1 cellular context compared by ENCODE assay signal in the genomic region with DNA sequence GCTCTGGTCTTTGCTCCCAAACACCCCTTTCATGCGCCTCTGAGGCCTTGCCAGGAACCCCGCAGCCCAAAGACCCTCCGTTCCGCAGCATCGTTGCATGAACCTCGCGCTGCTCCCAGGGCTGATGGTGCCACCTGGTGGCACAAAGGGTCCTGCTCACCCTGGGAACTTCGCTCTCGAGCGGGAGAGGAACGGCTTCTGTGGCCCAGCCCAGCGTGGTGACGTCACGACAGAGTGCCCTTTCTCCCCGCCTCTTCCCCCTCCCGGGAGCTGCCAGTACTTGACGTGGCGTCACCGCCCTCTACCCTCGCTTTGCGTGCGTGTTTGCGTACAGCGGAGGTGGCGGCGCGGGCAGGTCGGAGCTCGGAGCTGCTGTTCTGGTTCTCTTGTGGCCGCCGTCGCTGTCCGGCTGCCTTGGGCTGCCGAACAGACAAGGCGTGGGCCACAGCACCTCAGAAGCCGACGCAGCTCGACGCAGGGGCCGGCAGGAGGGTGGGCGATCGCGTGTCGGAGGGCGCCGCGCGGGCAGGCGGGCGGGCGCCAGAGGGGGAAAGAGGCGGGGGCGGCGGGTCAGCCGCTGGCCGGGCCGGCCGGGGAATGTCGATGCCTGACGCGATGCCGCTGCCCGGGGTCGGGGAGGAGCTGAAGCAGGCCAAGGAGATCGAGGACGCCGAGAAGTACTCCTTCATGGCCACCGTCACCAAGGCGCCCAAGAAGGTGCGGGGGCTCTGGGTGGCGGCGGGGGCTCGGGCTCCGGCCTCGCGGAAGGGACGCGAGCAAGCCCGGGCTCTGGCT.
TF ChIP-seq lines count a peak whose summit lies in the region.

A gene (plus strand): TSS at position 310 of the 795 bp plus-strand sequence. CDS start 288 bp downstream, at position 598.

TF ChIP-seq in HepG2, 621 proteins besides CTCF, POLR2A, EP300 and RAD21 (continued from another document and continues in another):
- TF ChIP-seq, protein P1, sequence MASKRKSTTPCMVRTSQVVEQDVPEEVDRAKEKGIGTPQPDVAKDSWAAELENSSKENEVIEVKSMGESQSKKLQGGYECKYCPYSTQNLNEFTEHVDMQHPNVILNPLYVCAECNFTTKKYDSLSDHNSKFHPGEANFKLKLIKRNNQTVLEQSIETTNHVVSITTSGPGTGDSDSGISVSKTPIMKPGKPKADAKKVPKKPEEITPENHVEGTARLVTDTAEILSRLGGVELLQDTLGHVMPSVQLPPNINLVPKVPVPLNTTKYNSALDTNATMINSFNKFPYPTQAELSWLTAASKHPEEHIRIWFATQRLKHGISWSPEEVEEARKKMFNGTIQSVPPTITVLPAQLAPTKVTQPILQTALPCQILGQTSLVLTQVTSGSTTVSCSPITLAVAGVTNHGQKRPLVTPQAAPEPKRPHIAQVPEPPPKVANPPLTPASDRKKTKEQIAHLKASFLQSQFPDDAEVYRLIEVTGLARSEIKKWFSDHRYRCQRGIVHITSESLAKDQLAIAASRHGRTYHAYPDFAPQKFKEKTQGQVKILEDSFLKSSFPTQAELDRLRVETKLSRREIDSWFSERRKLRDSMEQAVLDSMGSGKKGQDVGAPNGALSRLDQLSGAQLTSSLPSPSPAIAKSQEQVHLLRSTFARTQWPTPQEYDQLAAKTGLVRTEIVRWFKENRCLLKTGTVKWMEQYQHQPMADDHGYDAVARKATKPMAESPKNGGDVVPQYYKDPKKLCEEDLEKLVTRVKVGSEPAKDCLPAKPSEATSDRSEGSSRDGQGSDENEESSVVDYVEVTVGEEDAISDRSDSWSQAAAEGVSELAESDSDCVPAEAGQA (IDR thresholded peaks at IDR 0.05; ENCODE audit: low read depth), result peak; percentile 97
- TF ChIP-seq, protein P1 (CRISPR knock-in tag; IDR thresholded peaks at IDR 0.05; ENCODE audit: borderline replicate concordance), result no peak
- TF ChIP-seq RBFOX2 (IDR thresholded peaks at IDR 0.05; ENCODE audit: low read depth, low read length) (peak; percentile 97), GATA4 (IDR thresholded peaks at IDR 0.05; ENCODE audit: borderline replicate concordance, low read depth) (0 out of 2 replicates have a peak, but pooled peaks have one; percentile 54), TAF15 (IDR thresholded peaks at IDR 0.05; ENCODE audit: low read depth, low read length, poor library complexity, severe bottlenecking) (no peak), ZNF737 (CRISPR knock-in tag; IDR thresholded peaks at IDR 0.05; ENCODE audit: borderline replicate concordance) (no peak), ZNF10 (CRISPR knock-in tag; IDR thresholded peaks at IDR 0.05; ENCODE audit: borderline replicate concordance, low read depth) (no peak), ZNF530 (CRISPR knock-in tag; IDR thresholded peaks at IDR 0.05; ENCODE audit: low read depth) (no peak), ZNF614 (CRISPR knock-in tag; IDR thresholded peaks at IDR 0.05; ENCODE audit: borderline replicate concordance) (peak; percentile 83; the same call in 1 of the 2 replicates), ZNF326 (CRISPR knock-in tag; IDR thresholded peaks at IDR 0.05; ENCODE audit: borderline replicate concordance) (no peak), ZNF552 (CRISPR knock-in tag; IDR thresholded peaks at IDR 0.05; ENCODE audit: borderline replicate concordance) (no peak; the same call in 1 of the 2 replicates), ZNF3 (CRISPR knock-in tag; IDR thresholded peaks at IDR 0.05) (no peak), KDM2A (CRISPR knock-in tag; IDR thresholded peaks at IDR 0.05; ENCODE audit: borderline replicate concordance, low read depth) (peak; percentile 93), JUN (CRISPR knock-in tag; IDR thresholded peaks at IDR 0.05) (no peak), HOXA3 (CRISPR knock-in tag; IDR thresholded peaks at IDR 0.05) (peak; percentile 99)
- TF ChIP-seq, protein P2, sequence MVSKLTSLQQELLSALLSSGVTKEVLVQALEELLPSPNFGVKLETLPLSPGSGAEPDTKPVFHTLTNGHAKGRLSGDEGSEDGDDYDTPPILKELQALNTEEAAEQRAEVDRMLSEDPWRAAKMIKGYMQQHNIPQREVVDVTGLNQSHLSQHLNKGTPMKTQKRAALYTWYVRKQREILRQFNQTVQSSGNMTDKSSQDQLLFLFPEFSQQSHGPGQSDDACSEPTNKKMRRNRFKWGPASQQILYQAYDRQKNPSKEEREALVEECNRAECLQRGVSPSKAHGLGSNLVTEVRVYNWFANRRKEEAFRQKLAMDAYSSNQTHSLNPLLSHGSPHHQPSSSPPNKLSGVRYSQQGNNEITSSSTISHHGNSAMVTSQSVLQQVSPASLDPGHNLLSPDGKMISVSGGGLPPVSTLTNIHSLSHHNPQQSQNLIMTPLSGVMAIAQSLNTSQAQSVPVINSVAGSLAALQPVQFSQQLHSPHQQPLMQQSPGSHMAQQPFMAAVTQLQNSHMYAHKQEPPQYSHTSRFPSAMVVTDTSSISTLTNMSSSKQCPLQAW (CRISPR knock-in tag; IDR thresholded peaks at IDR 0.05), result peak; percentile 95
- TF ChIP-seq, protein P3, sequence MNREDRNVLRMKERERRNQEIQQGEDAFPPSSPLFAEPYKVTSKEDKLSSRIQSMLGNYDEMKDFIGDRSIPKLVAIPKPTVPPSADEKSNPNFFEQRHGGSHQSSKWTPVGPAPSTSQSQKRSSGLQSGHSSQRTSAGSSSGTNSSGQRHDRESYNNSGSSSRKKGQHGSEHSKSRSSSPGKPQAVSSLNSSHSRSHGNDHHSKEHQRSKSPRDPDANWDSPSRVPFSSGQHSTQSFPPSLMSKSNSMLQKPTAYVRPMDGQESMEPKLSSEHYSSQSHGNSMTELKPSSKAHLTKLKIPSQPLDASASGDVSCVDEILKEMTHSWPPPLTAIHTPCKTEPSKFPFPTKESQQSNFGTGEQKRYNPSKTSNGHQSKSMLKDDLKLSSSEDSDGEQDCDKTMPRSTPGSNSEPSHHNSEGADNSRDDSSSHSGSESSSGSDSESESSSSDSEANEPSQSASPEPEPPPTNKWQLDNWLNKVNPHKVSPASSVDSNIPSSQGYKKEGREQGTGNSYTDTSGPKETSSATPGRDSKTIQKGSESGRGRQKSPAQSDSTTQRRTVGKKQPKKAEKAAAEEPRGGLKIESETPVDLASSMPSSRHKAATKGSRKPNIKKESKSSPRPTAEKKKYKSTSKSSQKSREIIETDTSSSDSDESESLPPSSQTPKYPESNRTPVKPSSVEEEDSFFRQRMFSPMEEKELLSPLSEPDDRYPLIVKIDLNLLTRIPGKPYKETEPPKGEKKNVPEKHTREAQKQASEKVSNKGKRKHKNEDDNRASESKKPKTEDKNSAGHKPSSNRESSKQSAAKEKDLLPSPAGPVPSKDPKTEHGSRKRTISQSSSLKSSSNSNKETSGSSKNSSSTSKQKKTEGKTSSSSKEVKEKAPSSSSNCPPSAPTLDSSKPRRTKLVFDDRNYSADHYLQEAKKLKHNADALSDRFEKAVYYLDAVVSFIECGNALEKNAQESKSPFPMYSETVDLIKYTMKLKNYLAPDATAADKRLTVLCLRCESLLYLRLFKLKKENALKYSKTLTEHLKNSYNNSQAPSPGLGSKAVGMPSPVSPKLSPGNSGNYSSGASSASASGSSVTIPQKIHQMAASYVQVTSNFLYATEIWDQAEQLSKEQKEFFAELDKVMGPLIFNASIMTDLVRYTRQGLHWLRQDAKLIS (CRISPR knock-in tag; IDR thresholded peaks at IDR 0.05), result no peak
- TF ChIP-seq, protein P4, sequence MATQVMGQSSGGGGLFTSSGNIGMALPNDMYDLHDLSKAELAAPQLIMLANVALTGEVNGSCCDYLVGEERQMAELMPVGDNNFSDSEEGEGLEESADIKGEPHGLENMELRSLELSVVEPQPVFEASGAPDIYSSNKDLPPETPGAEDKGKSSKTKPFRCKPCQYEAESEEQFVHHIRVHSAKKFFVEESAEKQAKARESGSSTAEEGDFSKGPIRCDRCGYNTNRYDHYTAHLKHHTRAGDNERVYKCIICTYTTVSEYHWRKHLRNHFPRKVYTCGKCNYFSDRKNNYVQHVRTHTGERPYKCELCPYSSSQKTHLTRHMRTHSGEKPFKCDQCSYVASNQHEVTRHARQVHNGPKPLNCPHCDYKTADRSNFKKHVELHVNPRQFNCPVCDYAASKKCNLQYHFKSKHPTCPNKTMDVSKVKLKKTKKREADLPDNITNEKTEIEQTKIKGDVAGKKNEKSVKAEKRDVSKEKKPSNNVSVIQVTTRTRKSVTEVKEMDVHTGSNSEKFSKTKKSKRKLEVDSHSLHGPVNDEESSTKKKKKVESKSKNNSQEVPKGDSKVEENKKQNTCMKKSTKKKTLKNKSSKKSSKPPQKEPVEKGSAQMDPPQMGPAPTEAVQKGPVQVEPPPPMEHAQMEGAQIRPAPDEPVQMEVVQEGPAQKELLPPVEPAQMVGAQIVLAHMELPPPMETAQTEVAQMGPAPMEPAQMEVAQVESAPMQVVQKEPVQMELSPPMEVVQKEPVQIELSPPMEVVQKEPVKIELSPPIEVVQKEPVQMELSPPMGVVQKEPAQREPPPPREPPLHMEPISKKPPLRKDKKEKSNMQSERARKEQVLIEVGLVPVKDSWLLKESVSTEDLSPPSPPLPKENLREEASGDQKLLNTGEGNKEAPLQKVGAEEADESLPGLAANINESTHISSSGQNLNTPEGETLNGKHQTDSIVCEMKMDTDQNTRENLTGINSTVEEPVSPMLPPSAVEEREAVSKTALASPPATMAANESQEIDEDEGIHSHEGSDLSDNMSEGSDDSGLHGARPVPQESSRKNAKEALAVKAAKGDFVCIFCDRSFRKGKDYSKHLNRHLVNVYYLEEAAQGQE (IDR thresholded peaks at IDR 0.05; ENCODE audit: borderline replicate concordance in 1 of 2, low read depth in 1 of 2, low read length in 2 of 2), result peak in 1 of 2 experiments; percentile 40; a peak in 1 of 4 replicates
- TF ChIP-seq, protein P5, sequence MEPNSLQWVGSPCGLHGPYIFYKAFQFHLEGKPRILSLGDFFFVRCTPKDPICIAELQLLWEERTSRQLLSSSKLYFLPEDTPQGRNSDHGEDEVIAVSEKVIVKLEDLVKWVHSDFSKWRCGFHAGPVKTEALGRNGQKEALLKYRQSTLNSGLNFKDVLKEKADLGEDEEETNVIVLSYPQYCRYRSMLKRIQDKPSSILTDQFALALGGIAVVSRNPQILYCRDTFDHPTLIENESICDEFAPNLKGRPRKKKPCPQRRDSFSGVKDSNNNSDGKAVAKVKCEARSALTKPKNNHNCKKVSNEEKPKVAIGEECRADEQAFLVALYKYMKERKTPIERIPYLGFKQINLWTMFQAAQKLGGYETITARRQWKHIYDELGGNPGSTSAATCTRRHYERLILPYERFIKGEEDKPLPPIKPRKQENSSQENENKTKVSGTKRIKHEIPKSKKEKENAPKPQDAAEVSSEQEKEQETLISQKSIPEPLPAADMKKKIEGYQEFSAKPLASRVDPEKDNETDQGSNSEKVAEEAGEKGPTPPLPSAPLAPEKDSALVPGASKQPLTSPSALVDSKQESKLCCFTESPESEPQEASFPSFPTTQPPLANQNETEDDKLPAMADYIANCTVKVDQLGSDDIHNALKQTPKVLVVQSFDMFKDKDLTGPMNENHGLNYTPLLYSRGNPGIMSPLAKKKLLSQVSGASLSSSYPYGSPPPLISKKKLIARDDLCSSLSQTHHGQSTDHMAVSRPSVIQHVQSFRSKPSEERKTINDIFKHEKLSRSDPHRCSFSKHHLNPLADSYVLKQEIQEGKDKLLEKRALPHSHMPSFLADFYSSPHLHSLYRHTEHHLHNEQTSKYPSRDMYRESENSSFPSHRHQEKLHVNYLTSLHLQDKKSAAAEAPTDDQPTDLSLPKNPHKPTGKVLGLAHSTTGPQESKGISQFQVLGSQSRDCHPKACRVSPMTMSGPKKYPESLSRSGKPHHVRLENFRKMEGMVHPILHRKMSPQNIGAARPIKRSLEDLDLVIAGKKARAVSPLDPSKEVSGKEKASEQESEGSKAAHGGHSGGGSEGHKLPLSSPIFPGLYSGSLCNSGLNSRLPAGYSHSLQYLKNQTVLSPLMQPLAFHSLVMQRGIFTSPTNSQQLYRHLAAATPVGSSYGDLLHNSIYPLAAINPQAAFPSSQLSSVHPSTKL (CRISPR knock-in tag; IDR thresholded peaks at IDR 0.05), result peak; percentile 69
- TF ChIP-seq, protein P6, sequence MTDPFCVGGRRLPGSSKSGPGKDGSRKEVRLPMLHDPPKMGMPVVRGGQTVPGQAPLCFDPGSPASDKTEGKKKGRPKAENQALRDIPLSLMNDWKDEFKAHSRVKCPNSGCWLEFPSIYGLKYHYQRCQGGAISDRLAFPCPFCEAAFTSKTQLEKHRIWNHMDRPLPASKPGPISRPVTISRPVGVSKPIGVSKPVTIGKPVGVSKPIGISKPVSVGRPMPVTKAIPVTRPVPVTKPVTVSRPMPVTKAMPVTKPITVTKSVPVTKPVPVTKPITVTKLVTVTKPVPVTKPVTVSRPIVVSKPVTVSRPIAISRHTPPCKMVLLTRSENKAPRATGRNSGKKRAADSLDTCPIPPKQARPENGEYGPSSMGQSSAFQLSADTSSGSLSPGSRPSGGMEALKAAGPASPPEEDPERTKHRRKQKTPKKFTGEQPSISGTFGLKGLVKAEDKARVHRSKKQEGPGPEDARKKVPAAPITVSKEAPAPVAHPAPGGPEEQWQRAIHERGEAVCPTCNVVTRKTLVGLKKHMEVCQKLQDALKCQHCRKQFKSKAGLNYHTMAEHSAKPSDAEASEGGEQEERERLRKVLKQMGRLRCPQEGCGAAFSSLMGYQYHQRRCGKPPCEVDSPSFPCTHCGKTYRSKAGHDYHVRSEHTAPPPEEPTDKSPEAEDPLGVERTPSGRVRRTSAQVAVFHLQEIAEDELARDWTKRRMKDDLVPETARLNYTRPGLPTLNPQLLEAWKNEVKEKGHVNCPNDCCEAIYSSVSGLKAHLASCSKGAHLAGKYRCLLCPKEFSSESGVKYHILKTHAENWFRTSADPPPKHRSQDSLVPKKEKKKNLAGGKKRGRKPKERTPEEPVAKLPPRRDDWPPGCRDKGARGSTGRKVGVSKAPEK (CRISPR knock-in tag; IDR thresholded peaks at IDR 0.05; ENCODE audit: borderline replicate concordance), result no peak
